ENCODE assay signal across 8 cellular contexts in genomic region chr12:107404981-107405380, GRCh38.
DNase-seq lines count a peak whose midpoint lies in the region; ATAC-seq and TF ChIP-seq lines count a peak whose summit lies in the region.

No MANE protein-coding gene starts in this region.

- H3K4me1 Mint-ChIP-seq in activated T-cell treated with anti-CD3 and anti-CD28 coated beads, Interleukin-2, amount 50 U/mL, for 72 hours (ENCODE audit: low read depth) = peaks cover 36% of the 10 kb centered on the region

- H3K27me3 ChIP-seq in kidney epithelial cell (ENCODE audit: control insufficient read depth, insufficient read depth, low read length) = no peaks in the 10 kb centered on the region

- TF ChIP-seq POLR2A in NB4 (IDR thresholded peaks at IDR 0.05; ENCODE audit: extremely low read depth, insufficient read length) = no peak

- H3K4me3 Mint-ChIP-seq in activated T-cell treated with anti-CD3 and anti-CD28 coated beads, Interleukin-2, amount 50 U/mL, for 72 hours = no peak overlapping the region

- no peaks in the 10 kb centered on the region for H3K36me3 Mint-ChIP-seq in activated T-cell treated with anti-CD3 and anti-CD28 coated beads, Interleukin-2, amount 50 U/mL, for 72 hours (ENCODE audit: insufficient read depth in 2 of 2)

- H3K4me3 ChIP-seq in NB4 (ENCODE audit: low read depth, low read length) = no peak overlapping the region
- H3K4me3 ChIP-seq in kidney epithelial cell (ENCODE audit: low read depth, low read length) = no peak overlapping the region

- peak; percentile 44 for DNase-seq in stimulated activated CD4-positive, alpha-beta T cell treated with anti-CD3 and anti-CD28 coated beads, Interleukin-15, amount 100 ng/mL, for 24 hours
- DNase-seq in stimulated activated CD4-positive, alpha-beta T cell treated with anti-CD3 and anti-CD28 coated beads, Interleukin-4, amount 100 ng/mL, for 1 hour = no peak
- DNase-seq in NB4 (ENCODE audit: low read depth) = peak; percentile 70
- DNase-seq in activated T-cell treated with anti-CD3 and anti-CD28 coated beads, Interleukin-2, amount 50 U/mL, for 72 hours = peak; percentile 45 to 48
- no peak for DNase-seq in kidney epithelial cell (ENCODE audit: low read depth)
- no peak for DNase-seq in hippocampal formation (lab: John Stamatoyannopoulos, UW)
- DNase-seq in activated gamma-delta T cell treated with Interleukin-2 at 50 U/mL for 16 hours = no peak

- H3K27me3 Mint-ChIP-seq in activated T-cell treated with anti-CD3 and anti-CD28 coated beads, Interleukin-2, amount 50 U/mL, for 72 hours (ENCODE audit: low read depth) = no peaks in the 10 kb centered on the region

- no peaks in the 10 kb centered on the region for H3K9me3 Mint-ChIP-seq in activated T-cell treated with anti-CD3 and anti-CD28 coated beads, Interleukin-2, amount 50 U/mL, for 72 hours

- H3K27ac Mint-ChIP-seq in activated T-cell treated with anti-CD3 and anti-CD28 coated beads, Interleukin-2, amount 50 U/mL, for 72 hours = no peak overlapping the region

- peak; percentile 97 for TF ChIP-seq CTCF in NB4 (IDR thresholded peaks at IDR 0.05; ENCODE audit: low read depth, low read length)
- TF ChIP-seq CTCF in kidney epithelial cell (IDR thresholded peaks at IDR 0.05; ENCODE audit: insufficient read depth, low read length, poor library complexity, severe bottlenecking) = peak; percentile 62

- H3K36me3 ChIP-seq in kidney epithelial cell (ENCODE audit: control insufficient read depth, insufficient read depth, low read length) = no peaks in the 10 kb centered on the region

- peak; percentile 82 to 89 for ATAC-seq in activated T-cell treated with anti-CD3 and anti-CD28 coated beads, Interleukin-2, amount 50 U/mL, for 72 hours (replicated peaks in 1 of 2)
- ATAC-seq in HG03442 (IDR thresholded peaks at IDR 0.05; ENCODE audit: unreplicated experiment) = no peak

Comparison
In these comparisons a context has a peak if more than half of its experiments do, and no peak if none do; other contexts are left out.
1. DNase-seq: peak in stimulated activated CD4-positive, alpha-beta T cell treated with anti-CD3 and anti-CD28 coated beads, Interleukin-15, amount 100 ng/mL, for 24 hours (single experiment), NB4 (single experiment) and activated T-cell treated with anti-CD3 and anti-CD28 coated beads, Interleukin-2, amount 50 U/mL, for 72 hours (2 of 2); none in stimulated activated CD4-positive, alpha-beta T cell treated with anti-CD3 and anti-CD28 coated beads, Interleukin-4, amount 100 ng/mL, for 1 hour (single experiment), kidney epithelial cell (single experiment), hippocampal formation (0 of 2) and activated gamma-delta T cell treated with Interleukin-2 at 50 U/mL for 16 hours (single experiment).